Comparison of ENCODE assay signal across 8 cellular contexts in genomic region chr6:32968093-32968769, GRCh38. TPM values are rescaled to one million over a fixed set of nuclear protein-coding genes. Genes with fewer than 3 reads are reported as not detected.
A peak's percentile ranks its signal among the peaks of the same experiment; 100 is the strongest.
DNase-seq lines count a peak whose midpoint lies in the region; ATAC-seq, FAIRE-seq and TF ChIP-seq lines count a peak whose summit lies in the region.

BRD2 (plus strand) TSS chr6:32968594; CDS start chr6:32972899, 4,305 bp downstream.

- H3K27ac ChIP-seq in A549 = peak within 1 kb of the TSS; percentile 99 to 100

- no peak for TF ChIP-seq RAD21 in A549 (conservative IDR thresholded peaks at IDR 0.05 in 1 of 2, IDR thresholded peaks at IDR 0.05 in 1 of 2)

- POLR2A ChIA-PET in A549 (lab: Yijun Ruan, JAX) = interaction anchor here (0.6 to 5.0 kb wide), 9 partner anchors 14 to 304 kb away, joined by 3 to 127 read pairs (median 4); partner anchors contain the start of genes RING1, RPS18, TAP2 and VPS52
- POLR2A ChIA-PET in activated CD4-positive, alpha-beta T cell treated with anti-CD3 and anti-CD28 coated beads for 36 hours (lab: Charles Lee) = interaction anchor here (0.6 to 7.6 kb wide), 9 partner anchors 10 to 1393 kb away, joined by 3 to 71 read pairs (median 3); partner anchors contain the start of genes HLA-DMB, TAP2 and TNF

- TF ChIP-seq CTCF in A549 (IDR thresholded peaks at IDR 0.05) (no peak), chondrocyte (IDR thresholded peaks at IDR 0.05) (no peak)

- H3K27me3 Mint-ChIP-seq in activated CD4-positive, alpha-beta T cell treated with anti-CD3 and anti-CD28 coated beads for 36 hours = no peaks in the 10 kb centered on the region
- H3K27me3 Mint-ChIP-seq in chondrocyte (ENCODE audit: low read depth) = no peaks in the 10 kb centered on the region

- FAIRE-seq in A549 (lab: Jason Lieb, UNC) = no peak

- under 1% methylated on average over 18 of the region's 55 CpGs for WGBS in A549 (ENCODE audit: missing lambda C conversion rate)

- peaks cover 41% of the 10 kb centered on the region for H3K36me3 Mint-ChIP-seq in activated CD4-positive, alpha-beta T cell treated with anti-CD3 and anti-CD28 coated beads for 36 hours (ENCODE audit: low read depth)
- peaks cover 17% of the 10 kb centered on the region for H3K36me3 Mint-ChIP-seq in chondrocyte (ENCODE audit: low read depth)

- peak; percentile 14; the same call in 1 of the 2 replicates for TF ChIP-seq POLR2A in A549 (IDR thresholded peaks at IDR 0.05; ENCODE audit: low read length)

- H3K4me2 ChIP-seq in A549 = peak within 1 kb of the TSS; percentile 95

- intact Hi-C loops in activated CD4-positive, alpha-beta T cell treated with anti-CD3 and anti-CD28 coated beads for 36 hours (cut with DNase I, micrococcal nuclease) = loop anchor here (1.0 to 5.0 kb wide), 11 partner anchors 15 to 423 kb away; partner anchors contain the start of genes HLA-DMB (in 2 of the 2), HLA-DMA (in 1 of the 2), KIFC1 (in 1 of the 2) and PSMB9 (in 1 of the 2)

- H3K4me3 ChIP-seq in A549 = peak within 1 kb of the TSS; percentile 71

- DNase-seq in A549 (ENCODE audit: low read depth in 1 of 2, low spot score in 1 of 2) = peak; percentile 69 to 96
- peak; percentile 92 for DNase-seq in NCI-H510A (lab: John Stamatoyannopoulos, UW)
- peak; percentile 98 for DNase-seq in activated CD4-positive, alpha-beta T cell treated with anti-CD3 and anti-CD28 coated beads for 36 hours
- peak; percentile 98 for DNase-seq in chondrocyte (ENCODE audit: low spot score)
- peak; percentile 84 for DNase-seq in kidney glomerular epithelial cell (lab: John Stamatoyannopoulos, UW)
- peak; percentile 91 to 93 for DNase-seq in stimulated activated CD4-positive, alpha-beta T cell treated with anti-CD3 and anti-CD28 coated beads, Interleukin-15, amount 100 ng/mL, for 48 hours (ENCODE audit: low read depth in 2 of 2)

- peaks cover 17% of the 10 kb centered on the region for H3K4me1 ChIP-seq in A549

- H3K9me3 ChIP-seq in A549 = no peaks in the 10 kb centered on the region

- ATAC-seq in A549 (peak; percentile 26 to 44; a peak in 5 of 6 replicates), GM18868 (IDR thresholded peaks at IDR 0.05; ENCODE audit: unreplicated experiment) (peak; percentile 25), HG03342 (IDR thresholded peaks at IDR 0.05; ENCODE audit: unreplicated experiment) (peak; percentile 26)
- peak; percentile 45 for ATAC-seq in activated CD4-positive, alpha-beta T cell treated with anti-CD3 and anti-CD28 coated beads for 36 hours

- TF ChIP-seq EP300 in A549 (IDR thresholded peaks at IDR 0.05) = no peak

- peak within 1 kb of the TSS; percentile 97 for H3K27ac Mint-ChIP-seq in activated CD4-positive, alpha-beta T cell treated with anti-CD3 and anti-CD28 coated beads for 36 hours
- peak within 1 kb of the TSS; percentile 100 for H3K27ac Mint-ChIP-seq in chondrocyte (ENCODE audit: unreplicated experiment)

- H3K9me3 Mint-ChIP-seq in activated CD4-positive, alpha-beta T cell treated with anti-CD3 and anti-CD28 coated beads for 36 hours (ENCODE audit: low read depth) = no peaks in the 10 kb centered on the region
- no peaks in the 10 kb centered on the region for H3K9me3 Mint-ChIP-seq in chondrocyte (ENCODE audit: low read depth)

- peaks cover 32% of the 10 kb centered on the region for H3K4me1 Mint-ChIP-seq in activated CD4-positive, alpha-beta T cell treated with anti-CD3 and anti-CD28 coated beads for 36 hours
- H3K4me1 Mint-ChIP-seq in chondrocyte (ENCODE audit: low read depth) = peaks cover 23% of the 10 kb centered on the region

- H3K4me3 Mint-ChIP-seq in activated CD4-positive, alpha-beta T cell treated with anti-CD3 and anti-CD28 coated beads for 36 hours = peak within 1 kb of the TSS; percentile 98
- H3K4me3 Mint-ChIP-seq in chondrocyte (ENCODE audit: unreplicated experiment) = peak within 1 kb of the TSS; percentile 94

- CTCF ChIA-PET in A549 (lab: Yijun Ruan, JAX) = interaction anchor here (0.6 to 4.3 kb wide), 18 partner anchors 11 to 143 kb away, joined by 3 to 63 read pairs (median 6); partner anchors contain the start of genes HLA-DMA and TAP2
- CTCF ChIA-PET in activated CD4-positive, alpha-beta T cell treated with anti-CD3 and anti-CD28 coated beads for 36 hours (lab: Charles Lee) = interaction anchor here (0.5 to 13.4 kb wide), 15 partner anchors 10 to 1165 kb away, joined by 3 to 197 read pairs (median 6); partner anchors contain the start of genes HLA-DMA, HLA-DMB and TAP2

TF ChIP-seq in A549, 52 proteins besides CTCF, POLR2A, EP300 and RAD21 (continues in another document):
- no peak for TF ChIP-seq SREBF2 (IDR thresholded peaks at IDR 0.05)
- peak; percentile 28 to 69; a peak in 4 of 5 replicates for TF ChIP-seq JUN (IDR thresholded peaks at IDR 0.05)
- no peak for TF ChIP-seq FOXS1 (CRISPR knock-in tag; IDR thresholded peaks at IDR 0.05)
- TF ChIP-seq, protein P1, sequence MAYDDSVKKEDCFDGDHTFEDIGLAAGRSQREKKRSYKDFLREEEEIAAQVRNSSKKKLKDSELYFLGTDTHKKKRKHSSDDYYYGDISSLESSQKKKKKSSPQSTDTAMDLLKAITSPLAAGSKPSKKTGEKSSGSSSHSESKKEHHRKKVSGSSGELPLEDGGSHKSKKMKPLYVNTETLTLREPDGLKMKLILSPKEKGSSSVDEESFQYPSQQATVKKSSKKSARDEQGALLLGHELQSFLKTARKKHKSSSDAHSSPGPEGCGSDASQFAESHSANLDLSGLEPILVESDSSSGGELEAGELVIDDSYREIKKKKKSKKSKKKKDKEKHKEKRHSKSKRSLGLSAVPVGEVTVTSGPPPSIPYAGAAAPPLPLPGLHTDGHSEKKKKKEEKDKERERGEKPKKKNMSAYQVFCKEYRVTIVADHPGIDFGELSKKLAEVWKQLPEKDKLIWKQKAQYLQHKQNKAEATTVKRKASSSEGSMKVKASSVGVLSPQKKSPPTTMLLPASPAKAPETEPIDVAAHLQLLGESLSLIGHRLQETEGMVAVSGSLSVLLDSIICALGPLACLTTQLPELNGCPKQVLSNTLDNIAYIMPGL (CRISPR knock-in tag; IDR thresholded peaks at IDR 0.05; ENCODE audit: borderline replicate concordance) = no peak
- TF ChIP-seq PHF8 (IDR thresholded peaks at IDR 0.05; ENCODE audit: borderline replicate concordance, low read depth) = no peak
- no peak for TF ChIP-seq HOXA7 (CRISPR knock-in tag; IDR thresholded peaks at IDR 0.05)
- TF ChIP-seq RARB (CRISPR knock-in tag; IDR thresholded peaks at IDR 0.05) = 0 out of 2 replicates have a peak, but pooled peaks have one; percentile 28
- peak; percentile 84 for TF ChIP-seq MYC (IDR thresholded peaks at IDR 0.05; ENCODE audit: borderline replicate concordance, low read length)
- no peak for TF ChIP-seq CBX2 (IDR thresholded peaks at IDR 0.05; ENCODE audit: borderline replicate concordance, low read depth)
- no peak for TF ChIP-seq FOSL2 (IDR thresholded peaks at IDR 0.05)
- TF ChIP-seq FOSL2 (CRISPR knock-in tag; IDR thresholded peaks at IDR 0.05) = no peak
- no peak for TF ChIP-seq KDM5A (IDR thresholded peaks at IDR 0.05)
- TF ChIP-seq ESRRA (IDR thresholded peaks at IDR 0.05; ENCODE audit: borderline replicate concordance, low read length) = no peak
- no peak for TF ChIP-seq NR3C1 (IDR thresholded peaks at IDR 0.05)
- TF ChIP-seq HES2 (IDR thresholded peaks at IDR 0.05) = no peak
- no peak for TF ChIP-seq ZSCAN20 (CRISPR knock-in tag; IDR thresholded peaks at IDR 0.05)
- TF ChIP-seq, protein P2, sequence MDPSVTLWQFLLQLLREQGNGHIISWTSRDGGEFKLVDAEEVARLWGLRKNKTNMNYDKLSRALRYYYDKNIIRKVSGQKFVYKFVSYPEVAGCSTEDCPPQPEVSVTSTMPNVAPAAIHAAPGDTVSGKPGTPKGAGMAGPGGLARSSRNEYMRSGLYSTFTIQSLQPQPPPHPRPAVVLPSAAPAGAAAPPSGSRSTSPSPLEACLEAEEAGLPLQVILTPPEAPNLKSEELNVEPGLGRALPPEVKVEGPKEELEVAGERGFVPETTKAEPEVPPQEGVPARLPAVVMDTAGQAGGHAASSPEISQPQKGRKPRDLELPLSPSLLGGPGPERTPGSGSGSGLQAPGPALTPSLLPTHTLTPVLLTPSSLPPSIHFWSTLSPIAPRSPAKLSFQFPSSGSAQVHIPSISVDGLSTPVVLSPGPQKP (IDR thresholded peaks at IDR 0.05; ENCODE audit: low read depth, low read length) = no peak
- TF ChIP-seq MAZ (IDR thresholded peaks at IDR 0.05; ENCODE audit: borderline replicate concordance, low read depth, low read length) = no peak; the same call in 1 of the 2 replicates
- TF ChIP-seq, protein P3, sequence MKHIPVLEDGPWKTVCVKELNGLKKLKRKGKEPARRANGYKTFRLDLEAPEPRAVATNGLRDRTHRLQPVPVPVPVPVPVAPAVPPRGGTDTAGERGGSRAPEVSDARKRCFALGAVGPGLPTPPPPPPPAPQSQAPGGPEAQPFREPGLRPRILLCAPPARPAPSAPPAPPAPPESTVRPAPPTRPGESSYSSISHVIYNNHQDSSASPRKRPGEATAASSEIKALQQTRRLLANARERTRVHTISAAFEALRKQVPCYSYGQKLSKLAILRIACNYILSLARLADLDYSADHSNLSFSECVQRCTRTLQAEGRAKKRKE (CRISPR knock-in tag; IDR thresholded peaks at IDR 0.05; ENCODE audit: low read depth) = no peak
- TF ChIP-seq HOXB13 (CRISPR knock-in tag; IDR thresholded peaks at IDR 0.05; ENCODE audit: low read depth) = no peak
- no peak for TF ChIP-seq FOSB (CRISPR knock-in tag; IDR thresholded peaks at IDR 0.05)
- TF ChIP-seq TFCP2L1 (CRISPR knock-in tag; IDR thresholded peaks at IDR 0.05) = no peak
- no peak for TF ChIP-seq RNF2 (IDR thresholded peaks at IDR 0.05; ENCODE audit: borderline replicate concordance, low read depth)
- TF ChIP-seq HOXB5 (CRISPR knock-in tag; IDR thresholded peaks at IDR 0.05) = no peak
- no peak for TF ChIP-seq TP53 (CRISPR knock-in tag; IDR thresholded peaks at IDR 0.05)

RNA-seq across cellular contexts. Expression of gene BRD2, which starts in this region (rescaled TPM):
- polyA plus RNA-seq in A549 (2011; rRNA removed) (136 and 153 TPM in 2 replicates), A549 (2017; fragmentation: RNase III; extraction: RNeasy Plus Mini Kit Qiagen cat#74134 plus additional on column Dnase treatment) (92.1 to 93.6 TPM (median 92.5 TPM) in 3 replicates)
- polyA plus RNA-seq in A549 (2012; cell fraction: cytosol; rRNA removed) = 84.7 and 92.2 TPM in 2 replicates
- polyA plus RNA-seq in A549 (2012; cell fraction: nucleus; rRNA removed) = 151 and 158 TPM in 2 replicates
- polyA minus RNA-seq in A549 (2011; rRNA and poly(A)+ RNA removed) = 89.7 and 105 TPM in 2 replicates
- 100 to 1,000 TPM; 230 to 338 TPM for total RNA-seq in activated CD4-positive, alpha-beta T cell treated with anti-CD3 and anti-CD28 coated beads for 36 hours
- total RNA-seq in chondrocyte = 149 to 165 TPM (median 150 TPM) in 3 replicates

Comparison
In these comparisons a context has a peak if more than half of its experiments do, and no peak if none do; other contexts are left out.
1. Peak in every context shown above with its lines: DNase-seq, ATAC-seq, H3K4me3 ChIP-seq and H3K27ac ChIP-seq.